In genomic region chr11:20387262-20388095, GRCh38 we compare ENCODE assay signal across 2 cellular contexts.
A peak's percentile ranks its signal among the peaks of the same experiment; 100 is the strongest.
TF ChIP-seq lines count a peak whose summit lies in the region.

TSS of gene PRMT3 (plus strand) at chr11:20387716. CDS start at chr11:20387747, 31 bp downstream.

TF ChIP-seq in A549, 52 proteins besides CTCF, POLR2A, EP300 and RAD21 (continued from another document and continues in another):
- TF ChIP-seq HMGXB4 (CRISPR knock-in tag; IDR thresholded peaks at IDR 0.05; ENCODE audit: borderline replicate concordance) (peak; percentile 92; the same call in 1 of the 2 replicates), MAX (IDR thresholded peaks at IDR 0.05) (peak; percentile 97), RFX5 (IDR thresholded peaks at IDR 0.05) (peak; percentile 63; the same call in 1 of the 2 replicates), USF2 (IDR thresholded peaks at IDR 0.05) (peak; percentile 97), FOSL2 (IDR thresholded peaks at IDR 0.05) (no peak), FOSL2 (CRISPR knock-in tag; IDR thresholded peaks at IDR 0.05) (0 out of 2 replicates have a peak, but pooled peaks have one; percentile 5), EHF (CRISPR knock-in tag; IDR thresholded peaks at IDR 0.05) (no peak), E2F6 (IDR thresholded peaks at IDR 0.05; ENCODE audit: borderline replicate concordance, low read depth) (peak; percentile 71; the same call in 1 of the 2 replicates), CEBPB (IDR thresholded peaks at IDR 0.05) (peak in 1 of 2 experiments; percentile 29; a peak in 1 of 4 replicates), PHF8 (IDR thresholded peaks at IDR 0.05; ENCODE audit: borderline replicate concordance, low read depth) (peak; percentile 78), SREBF2 (IDR thresholded peaks at IDR 0.05) (no peak), CBX8 (IDR thresholded peaks at IDR 0.05) (no peak), KDM5A (IDR thresholded peaks at IDR 0.05) (peak; percentile 60; the same call in 1 of the 2 replicates), TFCP2L1 (CRISPR knock-in tag; IDR thresholded peaks at IDR 0.05) (peak; percentile 39; the same call in 1 of the 2 replicates), GATA3 (IDR thresholded peaks at IDR 0.05; ENCODE audit: borderline replicate concordance) (peak; percentile 53), ATOH8 (CRISPR knock-in tag; IDR thresholded peaks at IDR 0.05; ENCODE audit: low read depth) (0 out of 2 replicates have a peak, but pooled peaks have one; percentile 29), RCOR1 (IDR thresholded peaks at IDR 0.05; ENCODE audit: low read depth, low read length) (no peak), BCL3 (IDR thresholded peaks at IDR 0.05) (peak; percentile 55; the same call in 1 of the 3 replicates), EHMT2 (IDR thresholded peaks at IDR 0.05; ENCODE audit: low read depth) (no peak), SMC3 (IDR thresholded peaks at IDR 0.05) (peak; percentile 80), BHLHE40 (IDR thresholded peaks at IDR 0.05; ENCODE audit: low read depth, low read length) (peak; percentile 75)
- TF ChIP-seq, protein P1, sequence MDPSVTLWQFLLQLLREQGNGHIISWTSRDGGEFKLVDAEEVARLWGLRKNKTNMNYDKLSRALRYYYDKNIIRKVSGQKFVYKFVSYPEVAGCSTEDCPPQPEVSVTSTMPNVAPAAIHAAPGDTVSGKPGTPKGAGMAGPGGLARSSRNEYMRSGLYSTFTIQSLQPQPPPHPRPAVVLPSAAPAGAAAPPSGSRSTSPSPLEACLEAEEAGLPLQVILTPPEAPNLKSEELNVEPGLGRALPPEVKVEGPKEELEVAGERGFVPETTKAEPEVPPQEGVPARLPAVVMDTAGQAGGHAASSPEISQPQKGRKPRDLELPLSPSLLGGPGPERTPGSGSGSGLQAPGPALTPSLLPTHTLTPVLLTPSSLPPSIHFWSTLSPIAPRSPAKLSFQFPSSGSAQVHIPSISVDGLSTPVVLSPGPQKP (IDR thresholded peaks at IDR 0.05; ENCODE audit: low read depth, low read length): no peak

TF ChIP-seq in K562, 482 proteins besides CTCF, POLR2A, EP300 and RAD21 (continued from another document and continues in another):
- TF ChIP-seq, protein P2, sequence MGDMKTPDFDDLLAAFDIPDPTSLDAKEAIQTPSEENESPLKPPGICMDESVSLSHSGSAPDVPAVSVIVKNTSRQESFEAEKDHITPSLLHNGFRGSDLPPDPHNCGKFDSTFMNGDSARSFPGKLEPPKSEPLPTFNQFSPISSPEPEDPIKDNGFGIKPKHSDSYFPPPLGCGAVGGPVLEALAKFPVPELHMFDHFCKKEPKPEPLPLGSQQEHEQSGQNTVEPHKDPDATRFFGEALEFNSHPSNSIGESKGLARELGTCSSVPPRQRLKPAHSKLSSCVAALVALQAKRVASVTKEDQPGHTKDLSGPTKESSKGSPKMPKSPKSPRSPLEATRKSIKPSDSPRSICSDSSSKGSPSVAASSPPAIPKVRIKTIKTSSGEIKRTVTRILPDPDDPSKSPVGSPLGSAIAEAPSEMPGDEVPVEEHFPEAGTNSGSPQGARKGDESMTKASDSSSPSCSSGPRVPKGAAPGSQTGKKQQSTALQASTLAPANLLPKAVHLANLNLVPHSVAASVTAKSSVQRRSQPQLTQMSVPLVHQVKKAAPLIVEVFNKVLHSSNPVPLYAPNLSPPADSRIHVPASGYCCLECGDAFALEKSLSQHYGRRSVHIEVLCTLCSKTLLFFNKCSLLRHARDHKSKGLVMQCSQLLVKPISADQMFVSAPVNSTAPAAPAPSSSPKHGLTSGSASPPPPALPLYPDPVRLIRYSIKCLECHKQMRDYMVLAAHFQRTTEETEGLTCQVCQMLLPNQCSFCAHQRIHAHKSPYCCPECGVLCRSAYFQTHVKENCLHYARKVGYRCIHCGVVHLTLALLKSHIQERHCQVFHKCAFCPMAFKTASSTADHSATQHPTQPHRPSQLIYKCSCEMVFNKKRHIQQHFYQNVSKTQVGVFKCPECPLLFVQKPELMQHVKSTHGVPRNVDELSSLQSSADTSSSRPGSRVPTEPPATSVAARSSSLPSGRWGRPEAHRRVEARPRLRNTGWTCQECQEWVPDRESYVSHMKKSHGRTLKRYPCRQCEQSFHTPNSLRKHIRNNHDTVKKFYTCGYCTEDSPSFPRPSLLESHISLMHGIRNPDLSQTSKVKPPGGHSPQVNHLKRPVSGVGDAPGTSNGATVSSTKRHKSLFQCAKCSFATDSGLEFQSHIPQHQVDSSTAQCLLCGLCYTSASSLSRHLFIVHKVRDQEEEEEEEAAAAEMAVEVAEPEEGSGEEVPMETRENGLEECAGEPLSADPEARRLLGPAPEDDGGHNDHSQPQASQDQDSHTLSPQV (IDR thresholded peaks at IDR 0.05): peak; percentile 80
- peak; percentile 40; the same call in 1 of the 2 replicates for TF ChIP-seq ZNF668 (CRISPR knock-in tag; IDR thresholded peaks at IDR 0.05)
- 0 out of 2 replicates have a peak, but pooled peaks have one; percentile 33 for TF ChIP-seq CBX5 (IDR thresholded peaks at IDR 0.05; ENCODE audit: borderline replicate concordance, low read depth)
- peak; percentile 78; the same call in 1 of the 2 replicates for TF ChIP-seq HLTF (IDR thresholded peaks at IDR 0.05)
- peak; percentile 32; the same call in 1 of the 2 replicates for TF ChIP-seq ZNF121 (CRISPR knock-in tag; conservative IDR thresholded peaks at IDR 0.05)
- no peak for TF ChIP-seq ZNF354B (CRISPR knock-in tag; IDR thresholded peaks at IDR 0.05)
- TF ChIP-seq MGA (IDR thresholded peaks at IDR 0.05): peak; percentile 86
- peak; percentile 43; the same call in 1 of the 2 replicates for TF ChIP-seq REST (CRISPR knock-in tag; IDR thresholded peaks at IDR 0.05; ENCODE audit: low read depth)
- TF ChIP-seq PCBP2 (IDR thresholded peaks at IDR 0.05; ENCODE audit: low read depth, low read length, poor library complexity, severe bottlenecking): no peak
- TF ChIP-seq ZBTB26 (CRISPR knock-in tag; IDR thresholded peaks at IDR 0.05): peak; percentile 80; the same call in 1 of the 2 replicates
- TF ChIP-seq ZSCAN32 (CRISPR knock-in tag; IDR thresholded peaks at IDR 0.05): no peak
- peak; percentile 92 for TF ChIP-seq ZFX (CRISPR knock-in tag; IDR thresholded peaks at IDR 0.05)
- no peak for TF ChIP-seq ZFP36 (IDR thresholded peaks at IDR 0.05; ENCODE audit: low read depth, low read length, partially characterized antibody)
- TF ChIP-seq ELF4 (CRISPR knock-in tag; IDR thresholded peaks at IDR 0.05): peak; percentile 61; the same call in 1 of the 2 replicates
- TF ChIP-seq KDM5B (IDR thresholded peaks at IDR 0.05; ENCODE audit: insufficient replicate concordance, low read depth, low read length): peak; percentile 73
- TF ChIP-seq RBM34 (IDR thresholded peaks at IDR 0.05; ENCODE audit: borderline replicate concordance, insufficient read depth, low read length): peak; percentile 84; the same call in 1 of the 2 replicates
- TF ChIP-seq ZBTB1 (CRISPR knock-in tag; IDR thresholded peaks at IDR 0.05; ENCODE audit: borderline replicate concordance, low read depth): no peak
- TF ChIP-seq KLF16 (IDR thresholded peaks at IDR 0.05): peak; percentile 46; the same call in 1 of the 2 replicates
- TF ChIP-seq CGGBP1 (CRISPR knock-in tag; IDR thresholded peaks at IDR 0.05): 0 out of 2 replicates have a peak, but pooled peaks have one; percentile 26
- 0 out of 2 replicates have a peak, but pooled peaks have one; percentile 3 for TF ChIP-seq ZNF316 (IDR thresholded peaks at IDR 0.05)
